Comparison of ENCODE assay signal across 30 cellular contexts in genomic region chr4:133467290-133467947, GRCh38.
"Had no signal": no experiment of that assay in that cellular context is flagged by ENCODE, and none has a peak within 500 bp of the region (broad histone marks: within the 10 kb centered on the region; RNA-seq: fewer than 3 reads in every experiment).

No MANE protein-coding gene starts in this region.

- H3K4me1 ChIP-seq: adrenal gland, body of pancreas, colonic mucosa, gastrocnemius medialis, parathyroid adenoma, psoas muscle, stomach, thyroid gland, upper lobe of left lung, vagina had no signal

- H3K36me3 Mint-ChIP-seq: activated naive CD8-positive, alpha-beta T cell treated with anti-CD3 and anti-CD28 coated beads for 36 hours; naive thymus-derived CD4-positive, alpha-beta T cell; stimulated activated naive B cell treated with anti-CD40 and anti-IgM and Interleukin-4, amounts not matched to agents 10 μg/mL and 1 μg/mL and 100 μg/mL, for 72 hours had no signal

- H3K27me3 Mint-ChIP-seq: activated naive CD8-positive, alpha-beta T cell treated with anti-CD3 and anti-CD28 coated beads for 36 hours; naive thymus-derived CD4-positive, alpha-beta T cell; stimulated activated naive B cell treated with anti-CD40 and anti-IgM and Interleukin-4, amounts not matched to agents 10 μg/mL and 1 μg/mL and 100 μg/mL, for 72 hours had no signal

- H3K79me2 ChIP-seq: parathyroid adenoma had no signal

- DNase-seq: activated CD4-positive, alpha-beta T cell treated with anti-CD3 and anti-CD28 coated beads for 4 hours; activated CD4-positive, alpha-beta T cell treated with anti-CD3 and anti-CD28 coated beads, Interleukin-2, amount 50 U/mL, for 4 hours; activated CD8-positive, alpha-beta memory T cell treated with anti-CD3 and anti-CD28 coated beads for 24 hours; activated effector memory CD4-positive, alpha-beta T cell treated with anti-CD3 and anti-CD28 coated beads, Interleukin-2, amount 50 U/mL, for 16 hours; activated naive CD4-positive, alpha-beta T cell treated with anti-CD3 and anti-CD28 coated beads for 36 hours; activated naive CD8-positive, alpha-beta T cell treated with anti-CD3 and anti-CD28 coated beads for 36 hours; adrenal gland; aorta; body of pancreas; cerebellar nuclear complex; colonic mucosa; effector CD8-positive, alpha-beta T cell; gastrocnemius medialis; glutamatergic neuron; immature natural killer cell; kidney; midbrain; naive thymus-derived CD4-positive, alpha-beta T cell; occipital lobe; psoas muscle; stimulated activated CD4-positive, alpha-beta T cell treated with anti-CD3 and anti-CD28 coated beads, Interleukin-15, amount 100 ng/mL, for 24 hours; stimulated activated CD4-positive, alpha-beta T cell treated with anti-CD3 and anti-CD28 coated beads, Interleukin-2, amount 100 ng/mL, for 24 hours; stimulated activated naive B cell treated with anti-CD40 and anti-IgM and Interleukin-4, amounts not matched to agents 10 μg/mL and 1 μg/mL and 100 μg/mL, for 72 hours; stomach; thyroid gland; upper lobe of left lung had no signal

- H3K4me3 ChIP-seq: adrenal gland, body of pancreas, cardiac muscle cell, colonic mucosa, gastrocnemius medialis, psoas muscle, stomach, thyroid gland, upper lobe of left lung, vagina had no signal

- H3K9ac ChIP-seq: parathyroid adenoma had no signal

- H3K27ac ChIP-seq: adrenal gland, body of pancreas, cardiac muscle cell, colonic mucosa, gastrocnemius medialis, parathyroid adenoma, psoas muscle, stomach, thyroid gland, upper lobe of left lung, vagina had no signal

- H3K36me3 ChIP-seq: adrenal gland, cardiac muscle cell, colonic mucosa, gastrocnemius medialis, stomach, thyroid gland, upper lobe of left lung, vagina had no signal

- H3K4me1 Mint-ChIP-seq: activated naive CD8-positive, alpha-beta T cell treated with anti-CD3 and anti-CD28 coated beads for 36 hours; immature natural killer cell; naive thymus-derived CD4-positive, alpha-beta T cell; stimulated activated naive B cell treated with anti-CD40 and anti-IgM and Interleukin-4, amounts not matched to agents 10 μg/mL and 1 μg/mL and 100 μg/mL, for 72 hours had no signal

- H3K27me3 ChIP-seq: adrenal gland, body of pancreas, cardiac muscle cell, colonic mucosa, gastrocnemius medialis, stomach, thyroid gland, upper lobe of left lung, vagina had no signal

- H2AFZ ChIP-seq: parathyroid adenoma had no signal

- H3K9me3 Mint-ChIP-seq: activated naive CD4-positive, alpha-beta T cell treated with anti-CD3 and anti-CD28 coated beads for 36 hours; stimulated activated naive B cell treated with anti-CD40 and anti-IgM and Interleukin-4, amounts not matched to agents 10 μg/mL and 1 μg/mL and 100 μg/mL, for 72 hours had no signal

- H3K9me3 ChIP-seq: adrenal gland, body of pancreas, colonic mucosa, gastrocnemius medialis, psoas muscle, stomach, thyroid gland, upper lobe of left lung, vagina had no signal

- H3K4me3 Mint-ChIP-seq: activated naive CD4-positive, alpha-beta T cell treated with anti-CD3 and anti-CD28 coated beads for 36 hours; activated naive CD8-positive, alpha-beta T cell treated with anti-CD3 and anti-CD28 coated beads for 36 hours; activated T-helper 1 cell treated with anti-CD3 and anti-CD28 coated beads, Interleukin-12 subunit alpha, Interleukin-12 subunit beta, Interleukin-2, Interleukin-4 antibody, amounts not matched to agents 30 ng/mL and 10 ng/mL and 1 ng/mL, durations not matched to agents 14 hours and 24 hours and 36 hours; immature natural killer cell; naive thymus-derived CD4-positive, alpha-beta T cell; stimulated activated naive B cell treated with anti-CD40 and anti-IgM and Interleukin-4, amounts not matched to agents 10 μg/mL and 1 μg/mL and 100 μg/mL, for 72 hours had no signal

- H3K27ac Mint-ChIP-seq: activated naive CD4-positive, alpha-beta T cell treated with anti-CD3 and anti-CD28 coated beads for 36 hours; activated naive CD8-positive, alpha-beta T cell treated with anti-CD3 and anti-CD28 coated beads for 36 hours; activated T-helper 1 cell treated with anti-CD3 and anti-CD28 coated beads, Interleukin-12 subunit alpha, Interleukin-12 subunit beta, Interleukin-2, Interleukin-4 antibody, amounts not matched to agents 30 ng/mL and 10 ng/mL and 1 ng/mL, durations not matched to agents 14 hours and 24 hours and 36 hours; immature natural killer cell; naive thymus-derived CD4-positive, alpha-beta T cell; stimulated activated naive B cell treated with anti-CD40 and anti-IgM and Interleukin-4, amounts not matched to agents 10 μg/mL and 1 μg/mL and 100 μg/mL, for 72 hours had no signal
